In the genomic region with DNA sequence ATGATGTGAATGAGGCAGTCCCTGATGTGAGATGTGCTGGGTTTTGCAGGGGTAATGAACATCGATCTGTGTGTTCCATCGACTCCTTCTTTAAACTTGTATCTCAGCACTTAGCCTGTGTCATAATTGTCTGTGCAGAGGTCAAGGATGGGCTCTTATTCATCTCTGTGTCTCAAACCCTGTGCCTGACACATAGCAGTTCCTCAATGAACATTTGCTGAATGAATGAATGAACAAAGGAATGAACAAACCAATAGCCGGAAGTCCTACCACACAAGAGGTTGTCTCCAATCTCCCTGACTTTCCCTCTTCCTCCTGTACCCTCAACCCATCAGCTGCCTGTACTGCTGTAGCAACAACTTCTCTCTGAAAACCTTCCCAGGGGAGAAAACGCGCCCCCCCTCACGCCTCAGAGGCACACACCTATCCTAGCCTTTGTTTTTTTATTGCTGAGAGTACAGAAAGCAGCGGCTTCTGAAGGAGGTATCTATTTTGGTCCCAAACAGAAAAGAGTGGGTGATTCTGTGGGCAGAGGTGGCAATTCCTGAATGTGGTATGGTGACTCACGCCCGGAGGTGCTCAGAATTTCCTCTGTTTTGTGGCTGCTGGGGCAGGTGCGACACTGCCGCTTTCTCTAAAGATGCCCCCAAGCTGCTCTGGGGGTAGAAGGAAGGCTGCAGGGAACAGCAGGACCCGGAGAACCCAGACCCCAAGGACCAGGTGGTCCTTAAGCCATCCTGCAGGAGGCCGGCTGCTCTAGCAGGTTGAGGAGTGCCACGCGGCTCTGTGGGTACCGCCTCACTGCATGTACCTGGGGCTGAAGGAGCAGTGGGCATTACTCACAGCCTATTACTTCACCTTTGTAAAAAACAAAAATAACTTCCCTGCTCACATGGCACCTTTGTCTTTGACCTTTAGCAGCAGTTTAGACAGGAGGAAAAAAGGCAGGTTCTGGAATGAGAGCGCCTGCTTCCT, we compare ENCODE assay signal across 8 cellular contexts. TPM values are rescaled to one million over a fixed set of nuclear protein-coding genes. Genes with fewer than 3 reads are reported as not detected.
DNase-seq lines count a peak whose midpoint lies in the region; ATAC-seq and TF ChIP-seq lines count a peak whose summit lies in the region.

No MANE protein-coding gene starts in this region.

- H3K36me3 ChIP-seq in RWPE2 (ENCODE audit: low read depth): no peaks in the 10 kb centered on the region
- no peaks in the 10 kb centered on the region for H3K36me3 ChIP-seq in neural progenitor cell

- no peaks in the 10 kb centered on the region for H3K79me2 ChIP-seq in neural progenitor cell (ENCODE audit: low read depth)

- H3K4me2 ChIP-seq in neural progenitor cell: no peak overlapping the region

- H3K27me3 ChIP-seq in RWPE2 (ENCODE audit: insufficient read depth, poor library complexity, severe bottlenecking): no peaks in the 10 kb centered on the region
- H3K27me3 ChIP-seq in neural progenitor cell: no peaks in the 10 kb centered on the region

- H4K20me1 ChIP-seq in neural progenitor cell (ENCODE audit: low read depth): no peaks in the 10 kb centered on the region

- no peak overlapping the region for H3K4me3 Mint-ChIP-seq in neural progenitor cell

- H3K27ac ChIP-seq in RWPE2 (ENCODE audit: poor library complexity, severe bottlenecking) (no peak overlapping the region), neural progenitor cell (no peak overlapping the region)

- no peak for DNase-seq in RWPE2 (ENCODE audit: low spot score)
- DNase-seq in activated naive CD4-positive, alpha-beta T cell treated with anti-CD3 and anti-CD28 coated beads, Interleukin-2, amount 50 U/mL, for 72 hours (ENCODE audit: low spot score in 2 of 2): peak; percentile 77 to 91
- peak in 3 of 4 experiments; percentile 47 to 80 (median 69) for DNase-seq in stimulated activated CD4-positive, alpha-beta T cell treated with anti-CD3 and anti-CD28 coated beads, Interleukin-1b, Interleukin-23, amount 100 ng/mL, for 24 hours (ENCODE audit: low read depth in 4 of 4, low spot score in 1 of 4)
- no peak for DNase-seq in neural progenitor cell (ENCODE audit: low spot score)
- DNase-seq in SHP77 (lab: John Stamatoyannopoulos, UW): no peak
- no peak for DNase-seq in 8988T
- no peak for DNase-seq in cortex of kidney (lab: John Stamatoyannopoulos, UW)

- no peak overlapping the region for H3K4me3 ChIP-seq in RWPE2 (ENCODE audit: severe bottlenecking)
- no peak overlapping the region for H3K4me3 ChIP-seq in neural progenitor cell

- peaks cover 12% of the 10 kb centered on the region for H3K27me3 Mint-ChIP-seq in neural progenitor cell (ENCODE audit: insufficient read depth, low read depth)

- peaks cover 72 to 80% of the 10 kb centered on the region in 2 donors for H3K36me3 Mint-ChIP-seq in activated naive CD4-positive, alpha-beta T cell treated with anti-CD3 and anti-CD28 coated beads, Interleukin-2, amount 50 U/mL, for 72 hours
- no peaks in the 10 kb centered on the region for H3K36me3 Mint-ChIP-seq in neural progenitor cell

- H3F3A ChIP-seq in neural progenitor cell (ENCODE audit: low read depth): no peaks in the 10 kb centered on the region

- H3K27ac Mint-ChIP-seq in activated naive CD4-positive, alpha-beta T cell treated with anti-CD3 and anti-CD28 coated beads, Interleukin-2, amount 50 U/mL, for 72 hours: peak overlapping the region; percentile 98 to 99
- no peak overlapping the region for H3K27ac Mint-ChIP-seq in neural progenitor cell

- H3K4me1 Mint-ChIP-seq in neural progenitor cell: peaks cover 4% of the 10 kb centered on the region

- ATAC-seq in GM21381 (IDR thresholded peaks at IDR 0.05; ENCODE audit: unreplicated experiment) (peak; percentile 31), RWPE2 (ENCODE audit: low read depth) (peak; percentile 33; the same call in 2 of the 3 replicates)
- ATAC-seq in activated naive CD4-positive, alpha-beta T cell treated with anti-CD3 and anti-CD28 coated beads, Interleukin-2, amount 50 U/mL, for 72 hours: peak; percentile 56 to 66

- no peaks in the 10 kb centered on the region for H3K9me3 Mint-ChIP-seq in activated naive CD4-positive, alpha-beta T cell treated with anti-CD3 and anti-CD28 coated beads, Interleukin-2, amount 50 U/mL, for 72 hours
- no peaks in the 10 kb centered on the region for H3K9me3 Mint-ChIP-seq in neural progenitor cell

- TF ChIP-seq CTCF in RWPE2 (IDR thresholded peaks at IDR 0.05; ENCODE audit: poor library complexity, severe bottlenecking) (no peak), neural progenitor cell (IDR thresholded peaks at IDR 0.05) (no peak)

- no peak overlapping the region for H2AFZ ChIP-seq in neural progenitor cell (replicated peaks)

- H3K9me3 ChIP-seq in RWPE2 (ENCODE audit: severe bottlenecking): no peaks in the 10 kb centered on the region
- H3K9me3 ChIP-seq in neural progenitor cell (ENCODE audit: low read depth): no peaks in the 10 kb centered on the region

- no peaks in the 10 kb centered on the region for H3K4me1 ChIP-seq in RWPE2 (ENCODE audit: insufficient read depth, poor library complexity, severe bottlenecking)
- no peaks in the 10 kb centered on the region for H3K4me1 ChIP-seq in neural progenitor cell

- no peak overlapping the region for H3K9ac ChIP-seq in neural progenitor cell

RNA-seq across cellular contexts. Expression of a gene that starts 9.6 kb away (rescaled TPM):
- total RNA-seq in activated naive CD4-positive, alpha-beta T cell treated with anti-CD3 and anti-CD28 coated beads, Interleukin-2, amount 50 U/mL, for 72 hours: 100 to 1,000 TPM; 531 to 706 TPM
- not detected in 2 replicates for total RNA-seq in neural progenitor cell (ENCODE audit: low replicate concordance)

RNA-seq across cellular contexts. Expression of a gene that starts 36.3 kb away (rescaled TPM):
- 100 to 1,000 TPM; 141 to 227 TPM for total RNA-seq in activated naive CD4-positive, alpha-beta T cell treated with anti-CD3 and anti-CD28 coated beads, Interleukin-2, amount 50 U/mL, for 72 hours
- 67.2 and 73.6 TPM in 2 replicates for total RNA-seq in neural progenitor cell (ENCODE audit: low replicate concordance)

Comparison
In these comparisons a context has a peak if more than half of its experiments do, and no peak if none do; other contexts are left out.
1. DNase-seq: peak in activated naive CD4-positive, alpha-beta T cell treated with anti-CD3 and anti-CD28 coated beads, Interleukin-2, amount 50 U/mL, for 72 hours (2 of 2) and stimulated activated CD4-positive, alpha-beta T cell treated with anti-CD3 and anti-CD28 coated beads, Interleukin-1b, Interleukin-23, amount 100 ng/mL, for 24 hours (3 of 4); none in RWPE2 (single experiment), neural progenitor cell (single experiment), SHP77 (0 of 2), 8988T (single experiment) and cortex of kidney (single experiment).
2. RNA of a gene that starts 9.6 kb away (total RNA-seq): 531 to 706 TPM in activated naive CD4-positive, alpha-beta T cell treated with anti-CD3 and anti-CD28 coated beads, Interleukin-2, amount 50 U/mL, for 72 hours; not detected in neural progenitor cell; every median in the first group is over 100 times any median in the second.
3. Peak in every context shown above with its lines, with median percentiles within 50 percentile points of each other: ATAC-seq.